ENCODE assay signal across 6 cellular contexts in the genomic region with DNA sequence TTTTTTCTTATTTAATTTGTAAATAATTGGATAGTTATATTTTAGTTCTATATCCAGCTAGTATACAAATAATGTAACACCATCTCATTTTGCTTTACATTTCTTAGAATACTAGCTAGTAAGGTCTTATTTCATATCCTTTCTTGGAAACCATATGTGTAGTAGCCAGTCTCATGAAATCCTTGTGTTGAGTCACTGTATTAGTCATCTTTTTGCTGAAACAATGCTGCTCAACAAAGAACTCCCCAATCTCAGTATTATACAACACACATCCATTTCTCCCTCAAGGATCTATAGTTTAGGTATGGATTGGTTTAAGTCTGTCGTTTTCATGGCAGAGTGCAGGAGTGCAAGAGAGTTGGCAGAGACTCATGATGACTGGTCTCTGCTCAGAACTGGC. TPM values are rescaled to one million over a fixed set of nuclear protein-coding genes. Genes with fewer than 3 reads are reported as not detected.
DNase-seq lines count a peak whose midpoint lies in the region; ATAC-seq and TF ChIP-seq lines count a peak whose summit lies in the region.
"Not testable (repeated sequence)": the region's sequence is repeated elsewhere in the genome, so short reads cannot be mapped to it uniquely, and the experiment has no call there.

No MANE protein-coding gene starts in this region.

- not testable (repeated sequence) for H3K4me3 Mint-ChIP-seq in activated CD4-positive, alpha-beta T cell treated with anti-CD3 and anti-CD28 coated beads for 36 hours; activated T-cell treated with anti-CD3 and anti-CD28 coated beads, Interleukin-2, amount 50 U/mL, for 72 hours; activated naive CD8-positive, alpha-beta T cell treated with anti-CD3 and anti-CD28 coated beads, Interleukin-2, amount 50 U/mL, for 24 hours; natural killer cell treated with Interleukin-12 subunit alpha and Interleukin-12 subunit beta and Interleukin-15 and Interleukin-18, amount 100 ng/mL, for 72 hours; stimulated activated effector memory CD8-positive, alpha-beta T cell treated with anti-CD3 and anti-CD28 coated beads, Interleukin-12 subunit alpha, Interleukin-12 subunit beta, amount 100 ng/mL, for 72 hours

- CTCF ChIA-PET in PC-3 (lab: Charles Lee); activated CD4-positive, alpha-beta T cell treated with anti-CD3 and anti-CD28 coated beads for 36 hours (lab: Charles Lee): not testable (repeated sequence)

- H4K20me1 ChIP-seq in PC-3 (ENCODE audit: low read length) = not testable (repeated sequence)

- H3K27me3 ChIP-seq in PC-3 (ENCODE audit: low read length) = not testable (repeated sequence)

- H3K36me3 Mint-ChIP-seq in activated CD4-positive, alpha-beta T cell treated with anti-CD3 and anti-CD28 coated beads for 36 hours (ENCODE audit: low read depth); activated T-cell treated with anti-CD3 and anti-CD28 coated beads, Interleukin-2, amount 50 U/mL, for 72 hours (ENCODE audit: insufficient read depth in 2 of 2); activated naive CD8-positive, alpha-beta T cell treated with anti-CD3 and anti-CD28 coated beads, Interleukin-2, amount 50 U/mL, for 24 hours (ENCODE audit: low read depth); natural killer cell treated with Interleukin-12 subunit alpha and Interleukin-12 subunit beta and Interleukin-15 and Interleukin-18, amount 100 ng/mL, for 72 hours; stimulated activated effector memory CD8-positive, alpha-beta T cell treated with anti-CD3 and anti-CD28 coated beads, Interleukin-12 subunit alpha, Interleukin-12 subunit beta, amount 100 ng/mL, for 72 hours: not testable (repeated sequence)

- not testable (repeated sequence) for H2AFZ ChIP-seq in PC-3 (ENCODE audit: low read length)

- H3K9me3 ChIP-seq in PC-3 (ENCODE audit: low read length) = not testable (repeated sequence)

- BruUV-seq in PC-3 (replicated peaks; lab: Mats Ljungman, UMichigan) = not testable (repeated sequence)

- H3K9me2 ChIP-seq in PC-3 (replicated peaks; ENCODE audit: low read length) = not testable (repeated sequence)

- ATAC-seq in PC-3 = peak; percentile 74
- peak; percentile 72 for ATAC-seq in activated CD4-positive, alpha-beta T cell treated with anti-CD3 and anti-CD28 coated beads for 36 hours
- peak; percentile 47 to 63 for ATAC-seq in activated T-cell treated with anti-CD3 and anti-CD28 coated beads, Interleukin-2, amount 50 U/mL, for 72 hours (replicated peaks in 1 of 2)
- peak; percentile 37 for ATAC-seq in activated naive CD8-positive, alpha-beta T cell treated with anti-CD3 and anti-CD28 coated beads, Interleukin-2, amount 50 U/mL, for 24 hours
- peak; percentile 58 to 71 for ATAC-seq in natural killer cell treated with Interleukin-12 subunit alpha and Interleukin-12 subunit beta and Interleukin-15 and Interleukin-18, amount 100 ng/mL, for 72 hours
- peak; percentile 83 for ATAC-seq in stimulated activated effector memory CD8-positive, alpha-beta T cell treated with anti-CD3 and anti-CD28 coated beads, Interleukin-12 subunit alpha, Interleukin-12 subunit beta, amount 100 ng/mL, for 72 hours

- H3K36me3 ChIP-seq in PC-3 (ENCODE audit: low read depth, low read length) = not testable (repeated sequence)

- H3K27ac Mint-ChIP-seq in activated CD4-positive, alpha-beta T cell treated with anti-CD3 and anti-CD28 coated beads for 36 hours; activated T-cell treated with anti-CD3 and anti-CD28 coated beads, Interleukin-2, amount 50 U/mL, for 72 hours; activated naive CD8-positive, alpha-beta T cell treated with anti-CD3 and anti-CD28 coated beads, Interleukin-2, amount 50 U/mL, for 24 hours; natural killer cell treated with Interleukin-12 subunit alpha and Interleukin-12 subunit beta and Interleukin-15 and Interleukin-18, amount 100 ng/mL, for 72 hours; stimulated activated effector memory CD8-positive, alpha-beta T cell treated with anti-CD3 and anti-CD28 coated beads, Interleukin-12 subunit alpha, Interleukin-12 subunit beta, amount 100 ng/mL, for 72 hours: not testable (repeated sequence)

- H3K9ac ChIP-seq in PC-3 (ENCODE audit: low read length) = not testable (repeated sequence)

- H3K27me3 Mint-ChIP-seq in activated CD4-positive, alpha-beta T cell treated with anti-CD3 and anti-CD28 coated beads for 36 hours; activated T-cell treated with anti-CD3 and anti-CD28 coated beads, Interleukin-2, amount 50 U/mL, for 72 hours (ENCODE audit: low read depth); activated naive CD8-positive, alpha-beta T cell treated with anti-CD3 and anti-CD28 coated beads, Interleukin-2, amount 50 U/mL, for 24 hours; natural killer cell treated with Interleukin-12 subunit alpha and Interleukin-12 subunit beta and Interleukin-15 and Interleukin-18, amount 100 ng/mL, for 72 hours: not testable (repeated sequence)

- H3K4me3 ChIP-seq in PC-3 (ENCODE audit: low read length) = not testable (repeated sequence)

- intact Hi-C loops in PC-3 (cut with micrococcal nuclease); activated CD4-positive, alpha-beta T cell treated with anti-CD3 and anti-CD28 coated beads for 36 hours (cut with DNase I, micrococcal nuclease): not testable (repeated sequence)

- POLR2A ChIA-PET in PC-3 (lab: Charles Lee; ENCODE audit: unreplicated experiment); activated CD4-positive, alpha-beta T cell treated with anti-CD3 and anti-CD28 coated beads for 36 hours (lab: Charles Lee): not testable (repeated sequence)

- H3K9me3 Mint-ChIP-seq in activated CD4-positive, alpha-beta T cell treated with anti-CD3 and anti-CD28 coated beads for 36 hours (ENCODE audit: low read depth); activated T-cell treated with anti-CD3 and anti-CD28 coated beads, Interleukin-2, amount 50 U/mL, for 72 hours; activated naive CD8-positive, alpha-beta T cell treated with anti-CD3 and anti-CD28 coated beads, Interleukin-2, amount 50 U/mL, for 24 hours; natural killer cell treated with Interleukin-12 subunit alpha and Interleukin-12 subunit beta and Interleukin-15 and Interleukin-18, amount 100 ng/mL, for 72 hours; stimulated activated effector memory CD8-positive, alpha-beta T cell treated with anti-CD3 and anti-CD28 coated beads, Interleukin-12 subunit alpha, Interleukin-12 subunit beta, amount 100 ng/mL, for 72 hours: not testable (repeated sequence)

- DNase-seq in PC-3; activated CD4-positive, alpha-beta T cell treated with anti-CD3 and anti-CD28 coated beads for 36 hours; activated T-cell treated with anti-CD3 and anti-CD28 coated beads, Interleukin-2, amount 50 U/mL, for 72 hours; activated naive CD8-positive, alpha-beta T cell treated with anti-CD3 and anti-CD28 coated beads, Interleukin-2, amount 50 U/mL, for 24 hours; natural killer cell treated with Interleukin-12 subunit alpha and Interleukin-12 subunit beta and Interleukin-15 and Interleukin-18, amount 100 ng/mL, for 72 hours (ENCODE audit: low spot score); stimulated activated effector memory CD8-positive, alpha-beta T cell treated with anti-CD3 and anti-CD28 coated beads, Interleukin-12 subunit alpha, Interleukin-12 subunit beta, amount 100 ng/mL, for 72 hours (ENCODE audit: low spot score in 2 of 2): not testable (repeated sequence)

- not testable (repeated sequence) for H3K4me1 ChIP-seq in PC-3 (ENCODE audit: insufficient read depth, low read length)

- not testable (repeated sequence) for H3K4me1 Mint-ChIP-seq in activated CD4-positive, alpha-beta T cell treated with anti-CD3 and anti-CD28 coated beads for 36 hours; activated T-cell treated with anti-CD3 and anti-CD28 coated beads, Interleukin-2, amount 50 U/mL, for 72 hours (ENCODE audit: low read depth); activated naive CD8-positive, alpha-beta T cell treated with anti-CD3 and anti-CD28 coated beads, Interleukin-2, amount 50 U/mL, for 24 hours; natural killer cell treated with Interleukin-12 subunit alpha and Interleukin-12 subunit beta and Interleukin-15 and Interleukin-18, amount 100 ng/mL, for 72 hours (ENCODE audit: low read depth in 2 of 2); stimulated activated effector memory CD8-positive, alpha-beta T cell treated with anti-CD3 and anti-CD28 coated beads, Interleukin-12 subunit alpha, Interleukin-12 subunit beta, amount 100 ng/mL, for 72 hours

- H3K79me2 ChIP-seq in PC-3 (ENCODE audit: low read length) = not testable (repeated sequence)

- not testable (repeated sequence) for H3K27ac ChIP-seq in PC-3 (ENCODE audit: low read length)

- H3F3A ChIP-seq in PC-3 (ENCODE audit: low read length, unreplicated experiment) = not testable (repeated sequence)

- not testable (repeated sequence) for H3K4me2 ChIP-seq in PC-3 (ENCODE audit: low read length)

- not testable (repeated sequence) for TF ChIP-seq CTCF in PC-3 (conservative IDR thresholded peaks at IDR 0.05; ENCODE audit: low read depth, low read length)

RNA-seq across cellular contexts. Expression of a gene that starts 55.6 kb away (rescaled TPM):
- 25.1 and 30.0 TPM in 2 replicates for total RNA-seq in PC-3 (2014; rRNA removed)
- 10 to 100 TPM; 10.3 to 14.2 TPM for total RNA-seq in activated CD4-positive, alpha-beta T cell treated with anti-CD3 and anti-CD28 coated beads for 36 hours
- 10 to 100 TPM; 25.6 to 34.1 TPM for total RNA-seq in activated T-cell treated with anti-CD3 and anti-CD28 coated beads, Interleukin-2, amount 50 U/mL, for 72 hours
- 10 to 100 TPM in 1 of 2 donors, 1 to 10 TPM in 1; 8.5 to 18.4 TPM for total RNA-seq in natural killer cell treated with Interleukin-12 subunit alpha and Interleukin-12 subunit beta and Interleukin-15 and Interleukin-18, amount 100 ng/mL, for 72 hours
